In the genomic region with DNA sequence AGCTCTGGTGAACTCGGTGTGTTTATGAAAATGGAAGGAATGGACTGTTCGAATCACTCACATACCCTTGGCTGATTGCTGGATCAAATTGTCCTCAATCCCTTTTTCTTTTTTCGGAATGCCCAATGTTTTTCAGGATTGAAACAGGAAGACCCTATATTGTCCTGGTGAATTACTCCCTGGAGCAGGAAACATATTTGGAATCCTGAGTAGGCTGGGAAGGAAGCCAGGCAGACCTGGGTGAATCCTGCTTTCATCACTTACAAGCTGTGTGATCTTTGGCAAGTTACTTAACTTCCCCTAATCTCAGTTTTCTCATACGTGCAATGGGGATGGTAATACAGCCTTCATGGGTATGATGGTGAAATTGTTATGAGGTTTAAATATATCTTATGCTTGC, we compare ENCODE assay signal across 17 cellular contexts.
"Had no signal": no experiment of that assay in that cellular context is flagged by ENCODE, and none has a peak within 500 bp of the region (broad histone marks: within the 10 kb centered on the region; RNA-seq: fewer than 3 reads in every experiment).

No MANE protein-coding gene starts in this region.

- H3K36me3 ChIP-seq: adrenal gland, prostate gland, right atrium auricular region, upper lobe of right lung had no signal

- ATAC-seq: activated naive CD4-positive, alpha-beta T cell treated with anti-CD3 and anti-CD28 coated beads, Interleukin-2, amount 50 U/mL, for 72 hours; body of pancreas; upper lobe of right lung had no signal

- H3K36me3 Mint-ChIP-seq: activated naive CD4-positive, alpha-beta T cell treated with anti-CD3 and anti-CD28 coated beads, Interleukin-2, amount 50 U/mL, for 72 hours had no signal

- H3K27ac Mint-ChIP-seq: activated T-helper 1 cell treated with anti-CD3 and anti-CD28 coated beads, Interleukin-12 subunit alpha, Interleukin-12 subunit beta, Interleukin-2, Interleukin-4 antibody, amounts not matched to agents 30 ng/mL and 10 ng/mL and 1 ng/mL, durations not matched to agents 14 hours and 24 hours and 36 hours; stimulated activated naive CD8-positive, alpha-beta T cell treated with anti-CD3 and anti-CD28 coated beads, Interleukin-15, Interleukin-2, amounts not matched to agents 100 ng/mL and 50 ng/mL, for 24 hours had no signal

- H3K27ac ChIP-seq: adrenal gland, body of pancreas, prostate gland, right atrium auricular region, skin epidermis, upper lobe of right lung had no signal

- H3K4me1 ChIP-seq: prostate gland, upper lobe of right lung had no signal

- H3K4me3 ChIP-seq: adrenal gland, body of pancreas, coronary artery, prostate gland, right atrium auricular region, skin epidermis, upper lobe of right lung had no signal

- H3K4me3 Mint-ChIP-seq: activated T-helper 1 cell treated with anti-CD3 and anti-CD28 coated beads, Interleukin-12 subunit alpha, Interleukin-12 subunit beta, Interleukin-2, Interleukin-4 antibody, amounts not matched to agents 30 ng/mL and 10 ng/mL and 1 ng/mL, durations not matched to agents 14 hours and 24 hours and 36 hours; stimulated activated naive CD8-positive, alpha-beta T cell treated with anti-CD3 and anti-CD28 coated beads, Interleukin-15, Interleukin-2, amounts not matched to agents 100 ng/mL and 50 ng/mL, for 24 hours had no signal

- H3K9me3 ChIP-seq: adrenal gland, body of pancreas, prostate gland, right atrium auricular region, upper lobe of right lung had no signal

- H3K27me3 ChIP-seq: adrenal gland, body of pancreas, right atrium auricular region, upper lobe of right lung had no signal

- DNase-seq: activated CD4-positive, alpha-beta T cell treated with anti-CD3 and anti-CD28 coated beads, Interleukin-2, amount 50 U/mL, for 4 hours; activated gamma-delta T cell treated with Interleukin-2 at 50 U/mL for 16 hours; activated T-cell treated with anti-CD3 and anti-CD28 coated beads for 4 hours; effector CD4-positive, alpha-beta T cell; foreskin melanocyte; stimulated activated CD4-positive, alpha-beta T cell treated with anti-CD3 and anti-CD28 coated beads, Interleukin-2, amount 100 ng/mL, for 48 hours; SW 1271; upper lobe of right lung had no signal

- H3K9me3 Mint-ChIP-seq: activated naive CD4-positive, alpha-beta T cell treated with anti-CD3 and anti-CD28 coated beads, Interleukin-2, amount 50 U/mL, for 72 hours; activated T-helper 1 cell treated with anti-CD3 and anti-CD28 coated beads, Interleukin-12 subunit alpha, Interleukin-12 subunit beta, Interleukin-2, Interleukin-4 antibody, amounts not matched to agents 30 ng/mL and 10 ng/mL and 1 ng/mL, durations not matched to agents 14 hours and 24 hours and 36 hours; stimulated activated naive CD8-positive, alpha-beta T cell treated with anti-CD3 and anti-CD28 coated beads, Interleukin-15, Interleukin-2, amounts not matched to agents 100 ng/mL and 50 ng/mL, for 24 hours had no signal
